ENCODE assay signal across 21 cellular contexts in the genomic region with DNA sequence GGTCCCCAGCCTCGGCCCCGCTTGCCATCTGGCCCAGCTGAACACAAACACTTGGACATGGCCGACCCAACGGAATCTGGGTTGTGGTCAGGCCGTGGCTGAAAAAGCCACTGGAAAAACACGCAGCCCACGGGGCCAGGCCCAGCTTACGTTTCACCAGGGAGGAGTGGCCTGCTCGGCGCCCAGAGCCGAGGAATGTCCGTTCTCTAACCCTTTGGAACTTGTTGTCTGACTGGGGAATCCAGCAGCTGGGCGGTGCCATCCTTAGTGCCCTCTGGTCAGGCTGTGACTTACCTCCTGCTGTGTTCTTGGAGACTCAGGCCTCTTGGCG. TPM values are rescaled to one million over a fixed set of nuclear protein-coding genes. Genes with fewer than 3 reads are reported as not detected.
DNase-seq lines count a peak whose midpoint lies in the region; ATAC-seq and TF ChIP-seq lines count a peak whose summit lies in the region.
"Had no signal": no experiment of that assay in that cellular context is flagged by ENCODE, and none has a peak within 500 bp of the region (broad histone marks: within the 10 kb centered on the region; RNA-seq: fewer than 3 reads in every experiment).

No MANE protein-coding gene starts in this region.

- no peak overlapping the region for H3K23ac ChIP-seq in trophoblast cell (ENCODE audit: low read length)

- peak; percentile 78 for DNase-seq in AG08396 (ENCODE audit: low spot score)
- peak; percentile 32 for DNase-seq in adipocyte (ENCODE audit: low read depth)
- DNase-seq in fibroblast of peridontal ligament (ENCODE audit: extremely low read depth), result peak; percentile 54
- no peak for DNase-seq in osteocyte (ENCODE audit: extremely low spot score, unreplicated experiment)
- DNase-seq in trophoblast cell, result no peak
- DNase-seq in activated gamma-delta T cell (lab: John Stamatoyannopoulos, UW), result no peak
- DNase-seq: DND-41, GF-D8, HFFc6, KG1, MG63, NCI-H1105 treated with DMSO at 0.1 percent for 48 hours, NCI-H187 treated with DMSO at 0.1 percent for 48 hours, NCI-H2171, NCI-H774, SHP77 had no signal

- H4K8ac ChIP-seq in trophoblast cell (ENCODE audit: low read depth, low read length), result no peak overlapping the region

- H3K36me3 Mint-ChIP-seq in osteocyte (ENCODE audit: unreplicated experiment), result no peaks in the 10 kb centered on the region
- H3K36me3 Mint-ChIP-seq: CD4-positive, alpha-beta memory T cell had no signal

- no peak overlapping the region for H2BK120ac ChIP-seq in trophoblast cell (ENCODE audit: insufficient read depth, low read length, poor library complexity)

- no peak overlapping the region for H3K4ac ChIP-seq in trophoblast cell (ENCODE audit: low read depth, low read length)

- WGBS in trophoblast cell (ENCODE audit: extremely low coverage, insufficient coverage, insufficient read length), result no CpG with 5 or more reads among the region's 14 CpGs

- peaks cover 18% of the 10 kb centered on the region for H3K4me1 ChIP-seq in adipocyte (ENCODE audit: control insufficient read depth, insufficient read depth, low read length)
- peaks cover 6 to 10% of the 10 kb centered on the region in 2 experiments for H3K4me1 ChIP-seq in trophoblast cell (ENCODE audit: control insufficient read depth in 1 of 2, insufficient read depth in 2 of 2, low read length in 2 of 2)
- H3K4me1 ChIP-seq: A549 had no signal

- H3K27me3 Mint-ChIP-seq in osteocyte (ENCODE audit: unreplicated experiment), result no peaks in the 10 kb centered on the region

- TF ChIP-seq CTCF in osteocyte (IDR thresholded peaks at IDR 0.05), result no peak

- H4K91ac ChIP-seq in trophoblast cell (ENCODE audit: low read depth, low read length), result no peak overlapping the region

- no peak overlapping the region for H3K18ac ChIP-seq in trophoblast cell (ENCODE audit: low read length)

- H3K79me1 ChIP-seq in trophoblast cell (ENCODE audit: low read length), result no peaks in the 10 kb centered on the region

- no peak overlapping the region for H2BK5ac ChIP-seq in trophoblast cell (ENCODE audit: low read depth, low read length, poor library complexity)

- H3K4me1 Mint-ChIP-seq in osteocyte (ENCODE audit: unreplicated experiment), result peaks cover 23% of the 10 kb centered on the region

- no peak overlapping the region for H3K14ac ChIP-seq in trophoblast cell (ENCODE audit: low read length)

- no peak overlapping the region for H2AFZ ChIP-seq in trophoblast cell (ENCODE audit: insufficient read depth, low read length, poor library complexity)

- no peak overlapping the region for H2BK12ac ChIP-seq in trophoblast cell (ENCODE audit: low read length)

- H3K36me3 ChIP-seq in adipocyte (ENCODE audit: control insufficient read depth, insufficient read depth, low read length, severe bottlenecking), result no peaks in the 10 kb centered on the region
- no peaks in the 10 kb centered on the region for H3K36me3 ChIP-seq in trophoblast cell (ENCODE audit: control insufficient read depth in 1 of 2, insufficient read depth in 2 of 2, low read length in 2 of 2)
- H3K36me3 ChIP-seq: MG63 had no signal

- no peak for ATAC-seq in GM21381 (IDR thresholded peaks at IDR 0.05; ENCODE audit: unreplicated experiment)
- ATAC-seq in HG02759 (IDR thresholded peaks at IDR 0.05; ENCODE audit: unreplicated experiment), result no peak

- H3K27ac Mint-ChIP-seq in osteocyte (ENCODE audit: unreplicated experiment), result peak overlapping the region; percentile 47
- H3K27ac Mint-ChIP-seq: CD4-positive, alpha-beta memory T cell; GM23338; HFFc6 had no signal

- H3K4me2 ChIP-seq in trophoblast cell (ENCODE audit: low read length), result no peak overlapping the region
- H3K4me2 ChIP-seq: A549, GM23338 had no signal

- no peak overlapping the region for H4K12ac ChIP-seq in trophoblast cell (ENCODE audit: low read depth, low read length)

- no peaks in the 10 kb centered on the region for H3K9me3 Mint-ChIP-seq in osteocyte (ENCODE audit: unreplicated experiment)
- H3K9me3 Mint-ChIP-seq: GM23338, HFFc6 had no signal

- H3K9me3 ChIP-seq in adipocyte (ENCODE audit: control insufficient read depth, low read length) (no peaks in the 10 kb centered on the region), trophoblast cell (ENCODE audit: insufficient read depth, low read depth, low read length) (peaks cover 4% of the 10 kb centered on the region)
- H3K9me3 ChIP-seq: A549 had no signal

- no peak overlapping the region for H3K27ac ChIP-seq in trophoblast cell (ENCODE audit: low read depth, low read length)
- H3K27ac ChIP-seq: A549 had no signal

- H3K27me3 ChIP-seq in adipocyte (replicated peaks; ENCODE audit: control insufficient read depth, insufficient read depth, low read length), result peaks cover 14% of the 10 kb centered on the region
- no peaks in the 10 kb centered on the region for H3K27me3 ChIP-seq in trophoblast cell (ENCODE audit: insufficient read depth, low read length)
- H3K27me3 ChIP-seq: MG63 had no signal

- no peak overlapping the region for H3K4me3 Mint-ChIP-seq in osteocyte (ENCODE audit: unreplicated experiment)
- H3K4me3 Mint-ChIP-seq: CD4-positive, alpha-beta memory T cell; GM23338; HFFc6 had no signal

- H3K4me3 ChIP-seq in adipocyte (ENCODE audit: low read length) (no peak overlapping the region), trophoblast cell (ENCODE audit: low read depth, low read length) (no peak overlapping the region)
- H3K4me3 ChIP-seq: A549, GM23338, MG63 had no signal

- no peaks in the 10 kb centered on the region for H3K79me2 ChIP-seq in trophoblast cell (ENCODE audit: control insufficient read depth, insufficient read depth, low read length, poor library complexity)

- no peak overlapping the region for H2AK5ac ChIP-seq in trophoblast cell (ENCODE audit: low read length)

- H3K9ac ChIP-seq in adipocyte (ENCODE audit: low read length) (no peak overlapping the region), trophoblast cell (ENCODE audit: low read length) (no peak overlapping the region)

RNA-seq across cellular contexts. Expression of gene CILP2, which starts 13.8 kb away (rescaled TPM):
- 0.63 and 1.1 TPM in 2 replicates for total RNA-seq in osteocyte
- 0.52 and 0.56 TPM in 2 replicates for polyA plus RNA-seq in trophoblast cell (2013)
- polyA plus RNA-seq: CD4-positive, alpha-beta memory T cell had no signal

RNA-seq across cellular contexts. Expression of gene YJEFN3, which starts 23.1 kb away (rescaled TPM):
- total RNA-seq in osteocyte, result 6.1 and 6.3 TPM in 2 replicates
- 4.5 and 4.6 TPM in 2 replicates for polyA plus RNA-seq in trophoblast cell (2013)

RNA-seq across cellular contexts. Expression of gene NDUFA13, which starts 35.8 kb away (rescaled TPM):
- total RNA-seq in osteocyte, result 372 and 376 TPM in 2 replicates
- 160 and 164 TPM in 2 replicates for polyA plus RNA-seq in trophoblast cell (2013)

RNA-seq across cellular contexts. Expression of gene TSSK6, which starts 36.5 kb away (rescaled TPM):
- total RNA-seq in osteocyte, result 1.7 and 2.0 TPM in 2 replicates
- 1.1 and 1.4 TPM in 2 replicates for polyA plus RNA-seq in trophoblast cell (2013)

Comparison
In these comparisons a context has a peak if more than half of its experiments do, and no peak if none do; other contexts are left out.
1. DNase-seq: peak in AG08396 (single experiment), adipocyte (single experiment) and fibroblast of peridontal ligament (single experiment); none in osteocyte (single experiment), trophoblast cell (0 of 2) and activated gamma-delta T cell (single experiment).